In the genomic region with DNA sequence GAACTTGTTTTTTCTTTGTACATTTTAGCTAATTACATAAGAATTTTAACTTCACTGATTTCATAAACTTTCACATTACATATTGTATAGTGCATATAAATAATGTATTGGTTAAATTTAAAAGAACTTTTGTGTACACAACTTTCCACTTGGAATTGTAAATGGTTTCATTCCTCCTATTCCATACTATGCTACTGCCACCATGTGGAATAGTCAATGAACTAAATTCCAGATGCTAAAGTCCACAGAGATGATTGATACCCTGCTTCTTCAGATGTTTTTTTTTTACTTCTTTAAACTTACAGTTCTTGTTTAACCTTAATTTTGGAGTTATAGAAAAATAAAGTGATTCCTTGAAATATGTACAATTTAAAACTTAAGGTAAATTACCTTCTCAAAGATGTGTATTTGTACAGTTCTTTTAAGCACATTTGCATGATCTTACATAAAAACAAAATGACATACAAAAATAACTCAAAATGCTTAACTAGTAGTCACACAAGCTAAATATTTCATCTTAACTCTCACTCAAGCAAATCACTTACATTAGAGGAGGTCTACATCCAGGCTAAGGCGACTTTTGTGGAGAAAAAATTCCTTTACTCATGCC, we compare ENCODE assay signal across 8 cellular contexts.
DNase-seq lines count a peak whose midpoint lies in the region; ATAC-seq and TF ChIP-seq lines count a peak whose summit lies in the region.

No MANE protein-coding gene starts in this region.

- no peaks in the 10 kb centered on the region for H3K79me1 ChIP-seq in IMR-90 (ENCODE audit: low read depth in 1 of 2, low read length in 2 of 2)

- H3K4me2 ChIP-seq in IMR-90 (ENCODE audit: low read depth, low read length) = no peak overlapping the region

- H4K20me1 ChIP-seq in IMR-90 (ENCODE audit: insufficient read depth, low read length) = no peaks in the 10 kb centered on the region

- no peak overlapping the region for H3K14ac ChIP-seq in IMR-90 (replicated peaks; ENCODE audit: low read depth, low read length)

- no peak overlapping the region for H3K27ac Mint-ChIP-seq in Caco-2 (ENCODE audit: unreplicated experiment)
- no peak overlapping the region for H3K27ac Mint-ChIP-seq in activated CD8-positive, alpha-beta memory T cell treated with anti-CD3 and anti-CD28 coated beads, Interleukin-2, amount 10 ng/mL, durations not matched to agents 7 days and 5 days
- H3K27ac Mint-ChIP-seq in activated T-helper 2 cell treated with anti-CD3 and anti-CD28 coated beads, Interferon-gamma antibody, Interleukin-2, Interleukin-4, amounts not matched to agents 10 μg/mL and 5 μg/mL and 100 μg/mL, durations not matched to agents 14 hours and 24 hours and 36 hours = no peak overlapping the region

- peak overlapping the region; percentile 38; the same call in 1 of the 2 replicates for H2BK20ac ChIP-seq in IMR-90 (ENCODE audit: low read depth, low read length)

- no peaks in the 10 kb centered on the region for H3K36me3 ChIP-seq in Caco-2 (ENCODE audit: control insufficient read depth, insufficient read depth, low read length)
- H3K36me3 ChIP-seq in IMR-90 (ENCODE audit: control insufficient read depth, insufficient read depth, low read length) = no peaks in the 10 kb centered on the region
- no peaks in the 10 kb centered on the region for H3K36me3 ChIP-seq in right lobe of liver

- no peak overlapping the region for H3K9ac ChIP-seq in IMR-90 (ENCODE audit: low read depth, low read length)

- no peaks in the 10 kb centered on the region for H3K4me1 Mint-ChIP-seq in Caco-2 (ENCODE audit: low read depth, unreplicated experiment)
- no peaks in the 10 kb centered on the region for H3K4me1 Mint-ChIP-seq in activated CD8-positive, alpha-beta memory T cell treated with anti-CD3 and anti-CD28 coated beads, Interleukin-2, amount 10 ng/mL, durations not matched to agents 7 days and 5 days
- no peaks in the 10 kb centered on the region for H3K4me1 Mint-ChIP-seq in activated T-helper 2 cell treated with anti-CD3 and anti-CD28 coated beads, Interferon-gamma antibody, Interleukin-2, Interleukin-4, amounts not matched to agents 10 μg/mL and 5 μg/mL and 100 μg/mL, durations not matched to agents 14 hours and 24 hours and 36 hours (ENCODE audit: low read depth)

- no peak overlapping the region for H3K56ac ChIP-seq in IMR-90 (ENCODE audit: extremely low read depth, insufficient read depth, low read length)

- H3K27me3 ChIP-seq in Caco-2 (replicated peaks; ENCODE audit: control insufficient read depth, insufficient read depth, low read length) = no peaks in the 10 kb centered on the region
- H3K27me3 ChIP-seq in IMR-90 (ENCODE audit: control insufficient read depth, insufficient read depth, low read length) = no peaks in the 10 kb centered on the region
- H3K27me3 ChIP-seq in right lobe of liver = no peaks in the 10 kb centered on the region

- H3K4me1 ChIP-seq in Caco-2 (no peaks in the 10 kb centered on the region), IMR-90 (ENCODE audit: control insufficient read depth, insufficient read depth, low read length) (peaks cover 4% of the 10 kb centered on the region), right lobe of liver (peaks cover 0 to 8% (median 0%) of the 10 kb centered on the region in 4 donors)

- DNase-seq in Caco-2 (peak in 1 of 2 experiments; percentile 17), IMR-90 (peak; percentile 65), astrocyte of the hippocampus (ENCODE audit: low read depth, low spot score) (peak; percentile 46), right lobe of liver (no peak), NCI-H128 (lab: John Stamatoyannopoulos, UW; ENCODE audit: unreplicated experiment) (no peak)
- DNase-seq in activated CD8-positive, alpha-beta memory T cell treated with anti-CD3 and anti-CD28 coated beads, Interleukin-2, amount 10 ng/mL, durations not matched to agents 7 days and 5 days = no peak
- DNase-seq in activated T-helper 2 cell treated with anti-CD3 and anti-CD28 coated beads, Interferon-gamma antibody, Interleukin-2, Interleukin-4, amounts not matched to agents 10 μg/mL and 5 μg/mL and 100 μg/mL, durations not matched to agents 14 hours and 24 hours and 36 hours (ENCODE audit: low spot score) = no peak

- ATAC-seq in IMR-90 (ENCODE audit: low read depth) = peak; percentile 71
- ATAC-seq in right lobe of liver = peak in 3 of 4 donors; percentile 56 to 59 (median 59)
- no peak for ATAC-seq in activated CD8-positive, alpha-beta memory T cell treated with anti-CD3 and anti-CD28 coated beads, Interleukin-2, amount 10 ng/mL, durations not matched to agents 7 days and 5 days
- ATAC-seq in HG02588 (IDR thresholded peaks at IDR 0.05; ENCODE audit: unreplicated experiment) = no peak

- H4K8ac ChIP-seq in IMR-90 (ENCODE audit: low read depth in 2 of 2, low read length in 2 of 2) = no peak overlapping the region; a peak in 1 of 4 replicates

- no peak overlapping the region for H2AFZ ChIP-seq in IMR-90 (replicated peaks; ENCODE audit: low read length, poor library complexity)

- peak; percentile 42 to 49 for TF ChIP-seq CTCF in Caco-2 (IDR thresholded peaks at IDR 0.05; ENCODE audit: insufficient read depth in 1 of 2, low read depth in 1 of 2, low read length in 1 of 2, severe bottlenecking in 1 of 2, unreplicated experiment in 1 of 2)
- peak; percentile 75 for TF ChIP-seq CTCF in IMR-90 (conservative IDR thresholded peaks at IDR 0.05; ENCODE audit: low read depth, low read length)
- TF ChIP-seq CTCF in right lobe of liver (IDR thresholded peaks at IDR 0.05) = peak; percentile 38 to 59 (median 44)

- in situ Hi-C loops in IMR-90 (cut with MboI; ENCODE audit: low sequenced_read_pairs) = loop anchor here (5.0 kb wide), 1 partner anchor 520 kb away; no protein-coding TSS in a partner anchor

- no peaks in the 10 kb centered on the region for H3K36me3 Mint-ChIP-seq in Caco-2 (ENCODE audit: insufficient read depth, unreplicated experiment)
- H3K36me3 Mint-ChIP-seq in activated CD8-positive, alpha-beta memory T cell treated with anti-CD3 and anti-CD28 coated beads, Interleukin-2, amount 10 ng/mL, durations not matched to agents 7 days and 5 days = no peaks in the 10 kb centered on the region
- no peaks in the 10 kb centered on the region for H3K36me3 Mint-ChIP-seq in activated T-helper 2 cell treated with anti-CD3 and anti-CD28 coated beads, Interferon-gamma antibody, Interleukin-2, Interleukin-4, amounts not matched to agents 10 μg/mL and 5 μg/mL and 100 μg/mL, durations not matched to agents 14 hours and 24 hours and 36 hours (ENCODE audit: low read depth)

- H3K18ac ChIP-seq in IMR-90 (ENCODE audit: low read depth, low read length) = no peak overlapping the region

- H2BK120ac ChIP-seq in IMR-90 (ENCODE audit: low read depth, low read length) = no peak overlapping the region

- H3K4ac ChIP-seq in IMR-90 (ENCODE audit: low read depth, low read length) = peak overlapping the region; percentile 3; the same call in 1 of the 2 replicates

- no peak overlapping the region for H3K23ac ChIP-seq in IMR-90 (ENCODE audit: low read depth, low read length)

- POLR2A ChIA-PET in Caco-2 (lab: Charles Lee) = no interaction called here
- POLR2A ChIA-PET in IMR-90 (lab: Charles Lee; ENCODE audit: unreplicated experiment) = no interaction called here

- no peaks in the 10 kb centered on the region for H3K9me1 ChIP-seq in IMR-90 (ENCODE audit: insufficient read depth, low read length)

- BruUV-seq in Caco-2 (replicated peaks; lab: Mats Ljungman, UMichigan) = no TSS peak
- no TSS peak for BruUV-seq in IMR-90 (replicated peaks; lab: Mats Ljungman, UMichigan)

- dilution Hi-C loops in IMR-90 (cut with HindIII; ENCODE audit: low sequenced_read_pairs, unreplicated experiment) = no loop called here

- H3K9me3 Mint-ChIP-seq in Caco-2 (ENCODE audit: unreplicated experiment) = no peaks in the 10 kb centered on the region
- H3K9me3 Mint-ChIP-seq in activated CD8-positive, alpha-beta memory T cell treated with anti-CD3 and anti-CD28 coated beads, Interleukin-2, amount 10 ng/mL, durations not matched to agents 7 days and 5 days (ENCODE audit: low read depth) = no peaks in the 10 kb centered on the region
- no peaks in the 10 kb centered on the region for H3K9me3 Mint-ChIP-seq in activated T-helper 2 cell treated with anti-CD3 and anti-CD28 coated beads, Interferon-gamma antibody, Interleukin-2, Interleukin-4, amounts not matched to agents 10 μg/mL and 5 μg/mL and 100 μg/mL, durations not matched to agents 14 hours and 24 hours and 36 hours

- H3K9me3 ChIP-seq in Caco-2 (no peaks in the 10 kb centered on the region), IMR-90 (ENCODE audit: control insufficient read depth, insufficient read depth, low read length) (no peaks in the 10 kb centered on the region), right lobe of liver (no peaks in the 10 kb centered on the region)

- H3K27ac ChIP-seq in IMR-90 (ENCODE audit: insufficient read depth, low read length) = no peak overlapping the region
- no peak overlapping the region for H3K27ac ChIP-seq in right lobe of liver

- H2AK9ac ChIP-seq in IMR-90 (replicated peaks; ENCODE audit: low read depth, low read length, poor library complexity) = no peak overlapping the region

- intact Hi-C loops in Caco-2 (cut with micrococcal nuclease; ENCODE audit: unreplicated experiment) (loop anchor here (1.0 to 2.0 kb wide), 4 partner anchors 301 to 535 kb away; no protein-coding TSS in a partner anchor), IMR-90 (cut with micrococcal nuclease) (loop anchor here (1.0 to 5.0 kb wide), 4 partner anchors 249 to 711 kb away; no protein-coding TSS in a partner anchor), right lobe of liver (cut with DNase I) (no loop called here)
- intact Hi-C loops in activated T-helper 2 cell treated with anti-CD3 and anti-CD28 coated beads, Interferon-gamma antibody, Interleukin-2, Interleukin-4, amounts not matched to agents 10 μg/mL and 5 μg/mL and 100 μg/mL, durations not matched to agents 14 hours and 24 hours and 36 hours (cut with micrococcal nuclease) = no loop called here

- no peak overlapping the region for H4K91ac ChIP-seq in IMR-90 (ENCODE audit: insufficient read depth, low read depth, low read length)

- H3K27me3 Mint-ChIP-seq in Caco-2 (ENCODE audit: insufficient read depth, unreplicated experiment) = no peaks in the 10 kb centered on the region
- H3K27me3 Mint-ChIP-seq in activated CD8-positive, alpha-beta memory T cell treated with anti-CD3 and anti-CD28 coated beads, Interleukin-2, amount 10 ng/mL, durations not matched to agents 7 days and 5 days = no peaks in the 10 kb centered on the region
- no peaks in the 10 kb centered on the region for H3K27me3 Mint-ChIP-seq in activated T-helper 2 cell treated with anti-CD3 and anti-CD28 coated beads, Interferon-gamma antibody, Interleukin-2, Interleukin-4, amounts not matched to agents 10 μg/mL and 5 μg/mL and 100 μg/mL, durations not matched to agents 14 hours and 24 hours and 36 hours (ENCODE audit: low read depth)

- peak overlapping the region; percentile 33 for H2BK5ac ChIP-seq in IMR-90 (ENCODE audit: low read depth, low read length, poor library complexity, severe bottlenecking)

- no peak overlapping the region for H4K5ac ChIP-seq in IMR-90 (ENCODE audit: low read depth, low read length)

- no CpG with 5 or more reads among the region's 1 CpG for WGBS in IMR-90 (ENCODE audit: extremely low coverage in 2 of 2, insufficient read length in 1 of 2), 2 experiments
- 30% methylated on average over 1 of the region's 1 CpG for WGBS in right lobe of liver (ENCODE audit: insufficient coverage, low coverage, low lambda C conversion rate, missing lambda C conversion rate)

- H3K4me3 Mint-ChIP-seq in Caco-2 (ENCODE audit: unreplicated experiment) = no peak overlapping the region
- no peak overlapping the region for H3K4me3 Mint-ChIP-seq in activated CD8-positive, alpha-beta memory T cell treated with anti-CD3 and anti-CD28 coated beads, Interleukin-2, amount 10 ng/mL, durations not matched to agents 7 days and 5 days
- H3K4me3 Mint-ChIP-seq in activated T-helper 2 cell treated with anti-CD3 and anti-CD28 coated beads, Interferon-gamma antibody, Interleukin-2, Interleukin-4, amounts not matched to agents 10 μg/mL and 5 μg/mL and 100 μg/mL, durations not matched to agents 14 hours and 24 hours and 36 hours (ENCODE audit: low read depth) = no peak overlapping the region

- no peak overlapping the region for H3K4me3 ChIP-seq in Caco-2 (ENCODE audit: low read depth, low read length)
- H3K4me3 ChIP-seq in IMR-90 (ENCODE audit: insufficient read depth, low read depth, low read length) = no peak overlapping the region
- H3K4me3 ChIP-seq in right lobe of liver = no peak overlapping the region

- TF ChIP-seq POLR2A in IMR-90 (IDR thresholded peaks at IDR 0.05; ENCODE audit: low read depth, low read length) = no peak
- no peak for TF ChIP-seq POLR2A in right lobe of liver (IDR thresholded peaks at IDR 0.05)

- no peak overlapping the region for H2BK15ac ChIP-seq in IMR-90 (ENCODE audit: low read depth, low read length)

- peak; percentile 82 for TF ChIP-seq RAD21 in IMR-90 (IDR thresholded peaks at IDR 0.05; ENCODE audit: low read length)

- CTCF ChIA-PET in Caco-2 (lab: Charles Lee) = no interaction called here
- CTCF ChIA-PET in IMR-90 (lab: Yijun Ruan, JAX) = interaction anchor here (0.6 to 2.9 kb wide), 6 partner anchors 10 to 700 kb away, joined by 3 to 20 read pairs (median 3); a partner anchor contains a TSS
- CTCF ChIA-PET in activated CD8-positive, alpha-beta memory T cell treated with anti-CD3 and anti-CD28 coated beads, Interleukin-2, amount 10 ng/mL, durations not matched to agents 7 days and 5 days (lab: Charles Lee) = no interaction called here

- H2AK5ac ChIP-seq in IMR-90 (ENCODE audit: low read depth, low read length) = no peak overlapping the region

Comparison
In these comparisons a context has a peak if more than half of its experiments do, and no peak if none do; other contexts are left out.
1. DNase-seq: peak in IMR-90 (single experiment) and astrocyte of the hippocampus (single experiment); none in right lobe of liver (0 of 3), activated CD8-positive, alpha-beta memory T cell treated with anti-CD3 and anti-CD28 coated beads, Interleukin-2, amount 10 ng/mL, durations not matched to agents 7 days and 5 days (single experiment), NCI-H128 (single experiment) and activated T-helper 2 cell treated with anti-CD3 and anti-CD28 coated beads, Interferon-gamma antibody, Interleukin-2, Interleukin-4, amounts not matched to agents 10 μg/mL and 5 μg/mL and 100 μg/mL, durations not matched to agents 14 hours and 24 hours and 36 hours (single experiment).
2. ATAC-seq: peak in IMR-90 (single experiment) and right lobe of liver (3 of 4); none in activated CD8-positive, alpha-beta memory T cell treated with anti-CD3 and anti-CD28 coated beads, Interleukin-2, amount 10 ng/mL, durations not matched to agents 7 days and 5 days (single experiment) and HG02588 (single experiment).
3. intact Hi-C loops: an anchor here in Caco-2 (1.0 to 2.0 kb wide) and IMR-90 (1.0 to 5.0 kb wide); none called in right lobe of liver and activated T-helper 2 cell treated with anti-CD3 and anti-CD28 coated beads, Interferon-gamma antibody, Interleukin-2, Interleukin-4, amounts not matched to agents 10 μg/mL and 5 μg/mL and 100 μg/mL, durations not matched to agents 14 hours and 24 hours and 36 hours.
4. Peak in every context shown above with its lines, with median percentiles within 50 percentile points of each other: CTCF ChIP-seq.